Comparison of ENCODE assay signal across 9 cellular contexts in the genomic region with DNA sequence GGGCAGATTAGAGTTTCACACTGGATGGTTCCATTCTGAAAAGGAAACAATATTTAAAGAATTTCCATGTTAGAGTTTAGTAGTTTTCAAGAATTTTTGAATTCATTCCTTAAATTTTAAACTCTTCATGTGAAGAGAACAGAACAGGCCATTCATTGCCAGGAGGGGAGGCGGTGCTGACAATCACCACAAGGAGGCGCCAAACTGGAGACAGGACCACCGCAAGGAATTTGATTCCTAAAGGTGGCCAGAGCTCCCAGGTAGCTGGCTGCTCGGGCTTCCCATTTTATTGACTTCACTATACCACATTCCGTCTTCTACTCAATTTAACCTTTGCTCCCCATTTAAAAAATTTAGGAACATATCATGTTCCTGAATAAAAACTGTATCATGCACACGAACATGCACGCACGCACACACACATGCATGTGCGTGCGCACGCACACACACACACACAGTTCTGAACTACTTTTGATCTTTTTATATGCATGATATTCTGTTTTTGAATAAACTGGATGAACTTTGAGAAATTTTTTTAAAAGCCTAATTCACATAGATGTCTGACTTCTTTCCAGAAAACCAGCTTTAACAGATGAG.
DNase-seq lines count a peak whose midpoint lies in the region; ATAC-seq, FAIRE-seq and TF ChIP-seq lines count a peak whose summit lies in the region.
"Had no signal": no experiment of that assay in that cellular context is flagged by ENCODE, and none has a peak within 500 bp of the region (broad histone marks: within the 10 kb centered on the region; RNA-seq: fewer than 3 reads in every experiment).

No MANE protein-coding gene starts in this region.

- peaks cover 2% of the 10 kb centered on the region for H3K27me3 ChIP-seq in foreskin keratinocyte

- FAIRE-seq in A549 (lab: Jason Lieb, UNC) (no peak), GM18507 (lab: Jason Lieb, UNC) (peak; percentile 64)
- FAIRE-seq: islet of Langerhans had no signal

- CTCF ChIA-PET in A549 (lab: Yijun Ruan, JAX), result interaction anchor here (0.7 to 1.7 kb wide), 7 partner anchors 10 to 156 kb away, joined by 3 to 10 read pairs (median 3); no protein-coding TSS in a partner anchor

- TF ChIP-seq CTCF in A549 (IDR thresholded peaks at IDR 0.05) (peak; percentile 60), foreskin keratinocyte (conservative IDR thresholded peaks at IDR 0.05) (peak; percentile 71)

- POLR2A ChIA-PET in A549 (lab: Yijun Ruan, JAX), result no interaction called here

- TF ChIP-seq POLR2A in A549 (IDR thresholded peaks at IDR 0.05; ENCODE audit: low read length), result no peak

- TF ChIP-seq RAD21 in A549 (conservative IDR thresholded peaks at IDR 0.05 in 1 of 2, IDR thresholded peaks at IDR 0.05 in 1 of 2), result peak; percentile 32 to 54; a peak in 4 of 5 replicates

- no peak overlapping the region for H3K4me2 ChIP-seq in A549

- H3K4me3 ChIP-seq in A549, result no peak overlapping the region

- H3K9me3 ChIP-seq in A549, result no peaks in the 10 kb centered on the region

- no peak for TF ChIP-seq EP300 in A549 (IDR thresholded peaks at IDR 0.05)

- DNase-seq in A549 (ENCODE audit: low read depth in 1 of 2, low spot score in 1 of 2), result peak; percentile 3 to 42
- no peak for DNase-seq in GM18507 (ENCODE audit: extremely low spot score, insufficient read length, low read depth)
- DNase-seq in LoVo (ENCODE audit: low spot score), result peak; percentile 52
- DNase-seq in activated CD8-positive, alpha-beta memory T cell treated with anti-CD3 and anti-CD28 coated beads, Interleukin-2, amount 50 U/mL, for 4 hours, result peak; percentile 70
- DNase-seq in foreskin keratinocyte, result peak in 1 of 2 donors; percentile 6
- DNase-seq in stimulated activated CD4-positive, alpha-beta T cell treated with anti-CD3 and anti-CD28 coated beads, Interleukin-15, amount 100 ng/mL, for 48 hours (ENCODE audit: low read depth in 2 of 2), result peak; percentile 11 to 53
- no peak for DNase-seq in mesenteric fat pad (ENCODE audit: low spot score)
- no peak for DNase-seq in C1 segment of cervical spinal cord (lab: John Stamatoyannopoulos, UW)

- H3K4me1 ChIP-seq in A549, result no peaks in the 10 kb centered on the region
- no peaks in the 10 kb centered on the region for H3K4me1 ChIP-seq in foreskin keratinocyte

- no peak overlapping the region for H3K27ac ChIP-seq in A549
- H3K27ac ChIP-seq in foreskin keratinocyte, result no peak overlapping the region

- ATAC-seq in A549 (peak; percentile 34 to 77; a peak in 3 of 6 replicates), foreskin keratinocyte (peak; percentile 55)

- WGBS in A549 (ENCODE audit: missing lambda C conversion rate), result 55% methylated on average over 11 of the region's 11 CpGs

TF ChIP-seq in A549, 52 proteins besides CTCF, POLR2A, EP300 and RAD21:
- peak; percentile 59 for TF ChIP-seq SMC3 (IDR thresholded peaks at IDR 0.05)
- TF ChIP-seq, protein P1, sequence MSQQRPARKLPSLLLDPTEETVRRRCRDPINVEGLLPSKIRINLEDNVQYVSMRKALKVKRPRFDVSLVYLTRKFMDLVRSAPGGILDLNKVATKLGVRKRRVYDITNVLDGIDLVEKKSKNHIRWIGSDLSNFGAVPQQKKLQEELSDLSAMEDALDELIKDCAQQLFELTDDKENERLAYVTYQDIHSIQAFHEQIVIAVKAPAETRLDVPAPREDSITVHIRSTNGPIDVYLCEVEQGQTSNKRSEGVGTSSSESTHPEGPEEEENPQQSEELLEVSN (IDR thresholded peaks at IDR 0.05; ENCODE audit: borderline replicate concordance, low read depth), result no peak

Comparison
In these comparisons a context has a peak if more than half of its experiments do, and no peak if none do; other contexts are left out.
1. DNase-seq: peak in A549 (2 of 2), LoVo (single experiment), activated CD8-positive, alpha-beta memory T cell treated with anti-CD3 and anti-CD28 coated beads, Interleukin-2, amount 50 U/mL, for 4 hours (single experiment) and stimulated activated CD4-positive, alpha-beta T cell treated with anti-CD3 and anti-CD28 coated beads, Interleukin-15, amount 100 ng/mL, for 48 hours (2 of 2); none in GM18507 (single experiment), mesenteric fat pad (single experiment) and C1 segment of cervical spinal cord (0 of 14).